In the genomic region with DNA sequence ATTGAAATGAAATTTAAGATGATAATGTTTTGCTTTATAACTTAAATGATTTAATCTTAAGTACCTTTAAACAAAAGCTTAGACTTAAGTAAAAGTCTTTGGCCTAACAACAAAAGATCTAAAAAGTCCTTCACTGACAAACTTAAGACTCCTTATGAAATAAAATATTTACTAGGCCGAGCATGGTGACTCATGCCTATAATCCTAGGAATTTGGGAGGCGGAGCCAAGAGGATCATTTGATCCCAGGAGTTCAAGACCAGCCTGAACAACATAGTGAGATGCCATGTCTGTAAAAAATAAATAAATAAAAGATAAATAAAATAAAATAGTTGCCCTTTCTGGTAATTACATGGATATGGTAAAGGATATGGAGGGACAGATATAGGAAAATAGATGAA, we compare ENCODE assay signal across 19 cellular contexts. TPM values are rescaled to one million over a fixed set of nuclear protein-coding genes. Genes with fewer than 3 reads are reported as not detected.
DNase-seq lines count a peak whose midpoint lies in the region; ATAC-seq, FAIRE-seq and TF ChIP-seq lines count a peak whose summit lies in the region.
"Had no signal": no experiment of that assay in that cellular context is flagged by ENCODE, and none has a peak within 500 bp of the region (broad histone marks: within the 10 kb centered on the region; RNA-seq: fewer than 3 reads in every experiment).

No MANE protein-coding gene starts in this region.

- H3K4me2 ChIP-seq in A549: peak overlapping the region; percentile 41; the same call in 2 of the 3 replicates

- no peaks in the 10 kb centered on the region for H3K9me3 ChIP-seq in A549
- H3K9me3 ChIP-seq in stomach: no peaks in the 10 kb centered on the region
- no peaks in the 10 kb centered on the region for H3K9me3 ChIP-seq in mucosa of descending colon
- H3K9me3 ChIP-seq: esophagus squamous epithelium, Peyer's patch had no signal

- TF ChIP-seq CTCF in A549 (IDR thresholded peaks at IDR 0.05) (no peak), HFF-Myc (IDR thresholded peaks at IDR 0.05; ENCODE audit: low read depth, low read length, missing control alignments) (no peak), fibroblast of villous mesenchyme (IDR thresholded peaks at IDR 0.05; ENCODE audit: insufficient read depth, low read depth, low read length) (no peak), stomach (IDR thresholded peaks at IDR 0.05) (no peak), mucosa of descending colon (IDR thresholded peaks at IDR 0.05) (no peak)

- CTCF ChIA-PET in A549 (lab: Yijun Ruan, JAX): interaction anchor here (1.2 to 1.4 kb wide), 2 partner anchors 8 to 55 kb away, joined by 3 read pairs; no protein-coding TSS in a partner anchor

- ATAC-seq in A549 (no peak), GM21367 (IDR thresholded peaks at IDR 0.05; ENCODE audit: unreplicated experiment) (no peak), mucosa of descending colon (no peak), GM18909 (IDR thresholded peaks at IDR 0.05; ENCODE audit: poor library complexity, unreplicated experiment) (no peak)
- ATAC-seq: T-helper 17 cell had no signal

- no peak overlapping the region for H3K4me3 ChIP-seq in A549
- no peak overlapping the region for H3K4me3 ChIP-seq in HFF-Myc (replicated peaks; ENCODE audit: low read depth, low read length)
- no peak overlapping the region for H3K4me3 ChIP-seq in fibroblast of villous mesenchyme (ENCODE audit: low read depth, low read length)
- no peak overlapping the region for H3K4me3 ChIP-seq in stomach
- H3K4me3 ChIP-seq in mucosa of descending colon: no peak overlapping the region
- H3K4me3 ChIP-seq: esophagus squamous epithelium, Peyer's patch had no signal

- H3K27me3 ChIP-seq in stomach: no peaks in the 10 kb centered on the region
- H3K27me3 ChIP-seq: esophagus squamous epithelium, Peyer's patch had no signal

- H3K4me1 ChIP-seq in A549 (peaks cover 6% of the 10 kb centered on the region; the same call in 2 of the 3 replicates), stomach (peaks cover 0 to under 1% (median 0%) of the 10 kb centered on the region in 4 donors), mucosa of descending colon (ENCODE audit: low read depth) (no peaks in the 10 kb centered on the region)
- H3K4me1 ChIP-seq: esophagus squamous epithelium, Peyer's patch had no signal

- intact Hi-C loops in stomach (cut with DNase I; ENCODE audit: low total_unique reads) (no loop called here), mucosa of descending colon (cut with DNase I, micrococcal nuclease) (no loop called here)

- TF ChIP-seq POLR2A in A549 (IDR thresholded peaks at IDR 0.05; ENCODE audit: low read length) (no peak), stomach (IDR thresholded peaks at IDR 0.05) (no peak)

- no peak for TF ChIP-seq RAD21 in A549 (conservative IDR thresholded peaks at IDR 0.05 in 1 of 2, IDR thresholded peaks at IDR 0.05 in 1 of 2)

- DNase-seq in A549 (ENCODE audit: low read depth in 1 of 2, low spot score in 1 of 2) (peak in 1 of 2 experiments; percentile 46), HFF-Myc (ENCODE audit: extremely low read depth, low read depth) (peak; percentile 30), amniotic epithelial cell (ENCODE audit: low read depth) (peak; percentile 57), fibroblast of villous mesenchyme (ENCODE audit: low read depth) (peak; percentile 62), stomach (no peak), mucosa of descending colon (no peak)
- DNase-seq: activated CD4-positive, alpha-beta T cell treated with anti-CD3 and anti-CD28 coated beads, Interleukin-2, amount 10 ng/mL, durations not matched to agents 7 days and 5 days; activated naive CD8-positive, alpha-beta T cell treated with anti-CD3 and anti-CD28 coated beads, Interleukin-2, amount 10 ng/mL, durations not matched to agents 7 days and 5 days; activated T-cell treated with anti-CD3 and anti-CD28 coated beads, Interleukin-2, amount 50 U/mL, for 24 hours; AML-193; esophagus squamous epithelium; NCI-H1930; NCI-H526 treated with DMSO at 0.1 percent for 48 hours; Peyer's patch; T-helper 17 cell had no signal

- 13% methylated on average over 2 of the region's 2 CpGs for WGBS in A549 (ENCODE audit: missing lambda C conversion rate)
- 57 to 77% (median 71%) methylated on average over 2 of the region's 2 CpGs for WGBS in stomach, 5 donors

- H3K36me3 ChIP-seq in stomach (peaks cover 4 to 47% (median 36%) of the 10 kb centered on the region in 4 donors), mucosa of descending colon (ENCODE audit: low read depth) (no peaks in the 10 kb centered on the region)

- H3K27ac ChIP-seq in A549 (no peak overlapping the region), stomach (no peak overlapping the region)
- H3K27ac ChIP-seq: esophagus squamous epithelium, Peyer's patch had no signal

- TF ChIP-seq EP300 in A549 (IDR thresholded peaks at IDR 0.05): no peak
- no peak for TF ChIP-seq EP300 in stomach (IDR thresholded peaks at IDR 0.05)

- POLR2A ChIA-PET in A549 (lab: Yijun Ruan, JAX): no interaction called here

- no peak for FAIRE-seq in A549 (lab: Jason Lieb, UNC)
- FAIRE-seq: colon, D721Med had no signal

TF ChIP-seq in A549, 52 proteins besides CTCF, POLR2A, EP300 and RAD21:
- TF ChIP-seq, protein P1, sequence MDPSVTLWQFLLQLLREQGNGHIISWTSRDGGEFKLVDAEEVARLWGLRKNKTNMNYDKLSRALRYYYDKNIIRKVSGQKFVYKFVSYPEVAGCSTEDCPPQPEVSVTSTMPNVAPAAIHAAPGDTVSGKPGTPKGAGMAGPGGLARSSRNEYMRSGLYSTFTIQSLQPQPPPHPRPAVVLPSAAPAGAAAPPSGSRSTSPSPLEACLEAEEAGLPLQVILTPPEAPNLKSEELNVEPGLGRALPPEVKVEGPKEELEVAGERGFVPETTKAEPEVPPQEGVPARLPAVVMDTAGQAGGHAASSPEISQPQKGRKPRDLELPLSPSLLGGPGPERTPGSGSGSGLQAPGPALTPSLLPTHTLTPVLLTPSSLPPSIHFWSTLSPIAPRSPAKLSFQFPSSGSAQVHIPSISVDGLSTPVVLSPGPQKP (IDR thresholded peaks at IDR 0.05; ENCODE audit: low read depth, low read length): no peak
- TF ChIP-seq, protein P2, sequence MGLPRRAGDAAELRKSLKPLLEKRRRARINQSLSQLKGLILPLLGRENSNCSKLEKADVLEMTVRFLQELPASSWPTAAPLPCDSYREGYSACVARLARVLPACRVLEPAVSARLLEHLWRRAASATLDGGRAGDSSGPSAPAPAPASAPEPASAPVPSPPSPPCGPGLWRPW (IDR thresholded peaks at IDR 0.05): no peak
- TF ChIP-seq POLR2AphosphoS2 (conservative IDR thresholded peaks at IDR 0.05; ENCODE audit: low read length) (no peak), FOSL2 (IDR thresholded peaks at IDR 0.05) (no peak), FOSL2 (CRISPR knock-in tag; IDR thresholded peaks at IDR 0.05) (peak; percentile 69), RFX5 (IDR thresholded peaks at IDR 0.05) (no peak)

RNA-seq across cellular contexts. Expression of a gene that starts 12.4 kb away (rescaled TPM):
- polyA plus RNA-seq in A549 (2011; rRNA removed) (20.4 and 27.0 TPM in 2 replicates), A549 (2017; fragmentation: RNase III; extraction: RNeasy Plus Mini Kit Qiagen cat#74134 plus additional on column Dnase treatment) (8.8 to 9.4 TPM (median 9.3 TPM) in 3 replicates), stomach (10 to 100 TPM in 2 of 3 donors, 1 to 10 TPM in 1; 9.2 to 20.2 (median 10.4) TPM)
- polyA plus RNA-seq in A549 (2012; cell fraction: cytosol; rRNA removed): 5.3 and 5.5 TPM in 2 replicates
- polyA plus RNA-seq in A549 (2012; cell fraction: nucleus; rRNA removed): 4.9 and 5.2 TPM in 2 replicates
- 8.4 and 11.3 TPM in 2 replicates for polyA minus RNA-seq in A549 (2011; rRNA and poly(A)+ RNA removed)
- total RNA-seq in fibroblast of villous mesenchyme (18.0 and 21.6 TPM in 2 replicates), stomach (10 to 100 TPM in 4 of 5 donors, 1 to 10 TPM in 1; 8.1 to 29.8 (median 26.8) TPM), mucosa of descending colon (10 to 100 TPM in 2 of 3 donors, 1 to 10 TPM in 1; 9.2 to 16.8 (median 13.2) TPM)

Comparison
In these comparisons a context has a peak if more than half of its experiments do, and no peak if none do; other contexts are left out.
1. DNase-seq: peak in HFF-Myc (single experiment), amniotic epithelial cell (single experiment) and fibroblast of villous mesenchyme (single experiment); none in stomach (single experiment) and mucosa of descending colon (0 of 3).